17 cellular contexts compared by ENCODE assay signal in genomic region chr3:38500688-38501417, GRCh38.
"Had no signal": no experiment of that assay in that cellular context is flagged by ENCODE, and none has a peak within 500 bp of the region (broad histone marks: within the 10 kb centered on the region; RNA-seq: fewer than 3 reads in every experiment).

No MANE protein-coding gene starts in this region.

- DNase-seq: activated CD4-positive, alpha-beta T cell treated with anti-CD3 and anti-CD28 coated beads for 36 hours; activated CD4-positive, alpha-beta T cell treated with anti-CD3 and anti-CD28 coated beads, Interleukin-2, amount 50 U/mL, for 48 hours; activated gamma-delta T cell; effector memory CD8-positive, alpha-beta T cell; hypothalamus; islet precursor cell; naive thymus-derived CD8-positive, alpha-beta T cell; pancreas; stimulated activated naive CD8-positive, alpha-beta T cell treated with anti-CD3 and anti-CD28 coated beads, Interleukin-15, Interleukin-2, amounts not matched to agents 100 U/mL and 50 U/mL, for 24 hours; substantia nigra; SW 1271; uterus had no signal

- H3K27me3 ChIP-seq: neutrophil, pancreas, tibial nerve, uterus had no signal

- H3K27me3 Mint-ChIP-seq: activated CD4-positive, alpha-beta T cell treated with anti-CD3 and anti-CD28 coated beads for 36 hours; effector memory CD8-positive, alpha-beta T cell; naive thymus-derived CD8-positive, alpha-beta T cell had no signal

- H3K4me1 ChIP-seq: uterus had no signal

- H3K4me3 ChIP-seq: pancreas, tibial nerve, uterus had no signal

- H3K27ac Mint-ChIP-seq: activated CD4-positive, alpha-beta T cell treated with anti-CD3 and anti-CD28 coated beads for 36 hours; activated naive CD4-positive, alpha-beta T cell treated with anti-CD3 and anti-CD28 coated beads, Interleukin-2, amount 50 U/mL, for 72 hours; effector memory CD8-positive, alpha-beta T cell; T-helper 2 cell treated with Interferon-gamma antibody and Interleukin-4, amounts not matched to agents 5 μg/mL and 100 μg/mL, for 36 hours; WTC11 had no signal

- ATAC-seq: activated CD4-positive, alpha-beta T cell treated with anti-CD3 and anti-CD28 coated beads for 36 hours; activated naive CD4-positive, alpha-beta T cell treated with anti-CD3 and anti-CD28 coated beads, Interleukin-2, amount 50 U/mL, for 72 hours; effector memory CD8-positive, alpha-beta T cell; naive thymus-derived CD8-positive, alpha-beta T cell; pancreas; stimulated activated naive CD8-positive, alpha-beta T cell treated with anti-CD3 and anti-CD28 coated beads, Interleukin-15, Interleukin-2, amounts not matched to agents 100 U/mL and 50 U/mL, for 24 hours; WTC11 had no signal

- H3K36me3 ChIP-seq: uterus had no signal

- H3K4me3 Mint-ChIP-seq: activated CD4-positive, alpha-beta T cell treated with anti-CD3 and anti-CD28 coated beads for 36 hours; effector memory CD8-positive, alpha-beta T cell; naive thymus-derived CD8-positive, alpha-beta T cell; T-helper 2 cell treated with Interferon-gamma antibody and Interleukin-4, amounts not matched to agents 5 μg/mL and 100 μg/mL, for 36 hours; WTC11 had no signal

- H3K27ac ChIP-seq: neutrophil, pancreas, tibial nerve, uterus had no signal

- H3K9me3 ChIP-seq: neutrophil, pancreas, tibial nerve, uterus had no signal

- H3K9me3 Mint-ChIP-seq: activated naive CD4-positive, alpha-beta T cell treated with anti-CD3 and anti-CD28 coated beads, Interleukin-2, amount 50 U/mL, for 72 hours; effector memory CD8-positive, alpha-beta T cell; naive thymus-derived CD8-positive, alpha-beta T cell; T-helper 2 cell treated with Interferon-gamma antibody and Interleukin-4, amounts not matched to agents 5 μg/mL and 100 μg/mL, for 36 hours; WTC11 had no signal
